ENCODE assay signal across 1 cellular context in the genomic region with DNA sequence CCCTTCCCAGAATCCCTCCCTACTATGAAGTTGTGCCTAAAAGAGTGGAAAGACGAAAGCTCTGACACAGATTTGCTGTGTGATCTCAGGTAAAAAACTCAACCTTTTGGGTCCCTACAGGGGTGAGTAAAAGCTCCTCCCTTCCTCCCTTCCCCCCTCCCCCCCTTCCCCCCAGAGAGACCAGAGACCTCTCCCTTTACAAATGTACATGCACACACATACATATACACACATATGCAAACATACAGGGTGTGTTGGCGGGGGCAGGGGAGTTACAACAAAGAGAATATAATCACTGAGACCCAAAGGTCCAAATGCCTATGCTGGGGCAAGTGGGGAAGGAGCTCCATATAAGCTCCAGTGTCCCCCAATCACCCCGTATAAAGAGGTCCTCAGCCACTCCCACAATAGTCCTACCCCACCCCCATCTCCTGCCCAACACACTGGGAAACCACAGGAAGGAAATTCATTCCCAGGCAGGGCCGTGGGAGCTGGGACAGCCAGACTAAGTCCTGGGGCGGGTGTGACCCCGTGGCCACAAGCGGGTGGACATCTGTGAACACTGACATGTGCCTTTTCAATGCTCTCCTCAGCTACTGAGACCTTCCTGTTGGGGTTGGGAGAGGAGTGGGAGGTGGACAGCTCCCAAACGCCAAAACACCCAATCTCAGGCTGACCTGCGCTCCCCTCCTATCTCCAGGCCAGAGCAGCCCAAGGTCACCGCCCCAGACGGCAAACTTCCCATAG.
TF ChIP-seq lines count a peak whose summit lies in the region.

No MANE protein-coding gene starts in this region.

TF ChIP-seq in HepG2, 621 proteins besides CTCF, POLR2A, EP300 and RAD21 (continued from another document and continues in another):
- TF ChIP-seq, protein P1, sequence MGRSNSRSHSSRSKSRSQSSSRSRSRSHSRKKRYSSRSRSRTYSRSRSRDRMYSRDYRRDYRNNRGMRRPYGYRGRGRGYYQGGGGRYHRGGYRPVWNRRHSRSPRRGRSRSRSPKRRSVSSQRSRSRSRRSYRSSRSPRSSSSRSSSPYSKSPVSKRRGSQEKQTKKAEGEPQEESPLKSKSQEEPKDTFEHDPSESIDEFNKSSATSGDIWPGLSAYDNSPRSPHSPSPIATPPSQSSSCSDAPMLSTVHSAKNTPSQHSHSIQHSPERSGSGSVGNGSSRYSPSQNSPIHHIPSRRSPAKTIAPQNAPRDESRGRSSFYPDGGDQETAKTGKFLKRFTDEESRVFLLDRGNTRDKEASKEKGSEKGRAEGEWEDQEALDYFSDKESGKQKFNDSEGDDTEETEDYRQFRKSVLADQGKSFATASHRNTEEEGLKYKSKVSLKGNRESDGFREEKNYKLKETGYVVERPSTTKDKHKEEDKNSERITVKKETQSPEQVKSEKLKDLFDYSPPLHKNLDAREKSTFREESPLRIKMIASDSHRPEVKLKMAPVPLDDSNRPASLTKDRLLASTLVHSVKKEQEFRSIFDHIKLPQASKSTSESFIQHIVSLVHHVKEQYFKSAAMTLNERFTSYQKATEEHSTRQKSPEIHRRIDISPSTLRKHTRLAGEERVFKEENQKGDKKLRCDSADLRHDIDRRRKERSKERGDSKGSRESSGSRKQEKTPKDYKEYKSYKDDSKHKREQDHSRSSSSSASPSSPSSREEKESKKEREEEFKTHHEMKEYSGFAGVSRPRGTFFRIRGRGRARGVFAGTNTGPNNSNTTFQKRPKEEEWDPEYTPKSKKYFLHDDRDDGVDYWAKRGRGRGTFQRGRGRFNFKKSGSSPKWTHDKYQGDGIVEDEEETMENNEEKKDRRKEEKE (IDR thresholded peaks at IDR 0.05), result no peak
- TF ChIP-seq ZFP62 (CRISPR knock-in tag; IDR thresholded peaks at IDR 0.05) (no peak), ZNF839 (CRISPR knock-in tag; IDR thresholded peaks at IDR 0.05; ENCODE audit: borderline replicate concordance) (no peak), ZNF563 (CRISPR knock-in tag; IDR thresholded peaks at IDR 0.05) (no peak), KDM3A (CRISPR knock-in tag; IDR thresholded peaks at IDR 0.05; ENCODE audit: low read depth) (no peak), HNRNPL (IDR thresholded peaks at IDR 0.05; ENCODE audit: low read depth, low read length) (no peak), ZNF33B (CRISPR knock-in tag; IDR thresholded peaks at IDR 0.05) (no peak), UBTF (CRISPR knock-in tag; IDR thresholded peaks at IDR 0.05) (0 out of 2 replicates have a peak, but pooled peaks have one; percentile 20), ZNF3 (CRISPR knock-in tag; IDR thresholded peaks at IDR 0.05) (no peak), ARID4A (CRISPR knock-in tag; IDR thresholded peaks at IDR 0.05; ENCODE audit: borderline replicate concordance) (0 out of 2 replicates have a peak, but pooled peaks have one; percentile 24), ZNF333 (CRISPR knock-in tag; IDR thresholded peaks at IDR 0.05; ENCODE audit: borderline replicate concordance) (no peak), NR2F6 (IDR thresholded peaks at IDR 0.05) (no peak), NR2F6 (CRISPR knock-in tag; IDR thresholded peaks at IDR 0.05) (0 out of 2 replicates have a peak, but pooled peaks have one; percentile 17), ZNF138 (CRISPR knock-in tag; IDR thresholded peaks at IDR 0.05; ENCODE audit: low read depth) (no peak), HIC2 (CRISPR knock-in tag; IDR thresholded peaks at IDR 0.05; ENCODE audit: low read depth) (no peak), ZSCAN25 (CRISPR knock-in tag; IDR thresholded peaks at IDR 0.05) (0 out of 2 replicates have a peak, but pooled peaks have one; percentile 38), ZNF414 (CRISPR knock-in tag; IDR thresholded peaks at IDR 0.05) (peak; percentile 45; the same call in 1 of the 2 replicates), SAP130 (CRISPR knock-in tag; IDR thresholded peaks at IDR 0.05; ENCODE audit: low read depth) (peak; percentile 51; the same call in 1 of the 2 replicates), ZNF749 (CRISPR knock-in tag; IDR thresholded peaks at IDR 0.05; ENCODE audit: borderline replicate concordance) (no peak), RARA (CRISPR knock-in tag; IDR thresholded peaks at IDR 0.05) (0 out of 2 replicates have a peak, but pooled peaks have one; percentile 6), NRL (CRISPR knock-in tag; IDR thresholded peaks at IDR 0.05; ENCODE audit: borderline replicate concordance) (peak; percentile 46; the same call in 1 of the 2 replicates), MXD3 (CRISPR knock-in tag; IDR thresholded peaks at IDR 0.05) (no peak), SMYD3 (CRISPR knock-in tag; IDR thresholded peaks at IDR 0.05) (no peak), THAP11 (CRISPR knock-in tag; IDR thresholded peaks at IDR 0.05) (no peak), MZF1 (CRISPR knock-in tag; IDR thresholded peaks at IDR 0.05; ENCODE audit: borderline replicate concordance) (no peak)
- TF ChIP-seq, protein P2, sequence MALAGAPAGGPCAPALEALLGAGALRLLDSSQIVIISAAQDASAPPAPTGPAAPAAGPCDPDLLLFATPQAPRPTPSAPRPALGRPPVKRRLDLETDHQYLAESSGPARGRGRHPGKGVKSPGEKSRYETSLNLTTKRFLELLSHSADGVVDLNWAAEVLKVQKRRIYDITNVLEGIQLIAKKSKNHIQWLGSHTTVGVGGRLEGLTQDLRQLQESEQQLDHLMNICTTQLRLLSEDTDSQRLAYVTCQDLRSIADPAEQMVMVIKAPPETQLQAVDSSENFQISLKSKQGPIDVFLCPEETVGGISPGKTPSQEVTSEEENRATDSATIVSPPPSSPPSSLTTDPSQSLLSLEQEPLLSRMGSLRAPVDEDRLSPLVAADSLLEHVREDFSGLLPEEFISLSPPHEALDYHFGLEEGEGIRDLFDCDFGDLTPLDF (CRISPR knock-in tag; IDR thresholded peaks at IDR 0.05), result no peak
- TF ChIP-seq, protein P3, sequence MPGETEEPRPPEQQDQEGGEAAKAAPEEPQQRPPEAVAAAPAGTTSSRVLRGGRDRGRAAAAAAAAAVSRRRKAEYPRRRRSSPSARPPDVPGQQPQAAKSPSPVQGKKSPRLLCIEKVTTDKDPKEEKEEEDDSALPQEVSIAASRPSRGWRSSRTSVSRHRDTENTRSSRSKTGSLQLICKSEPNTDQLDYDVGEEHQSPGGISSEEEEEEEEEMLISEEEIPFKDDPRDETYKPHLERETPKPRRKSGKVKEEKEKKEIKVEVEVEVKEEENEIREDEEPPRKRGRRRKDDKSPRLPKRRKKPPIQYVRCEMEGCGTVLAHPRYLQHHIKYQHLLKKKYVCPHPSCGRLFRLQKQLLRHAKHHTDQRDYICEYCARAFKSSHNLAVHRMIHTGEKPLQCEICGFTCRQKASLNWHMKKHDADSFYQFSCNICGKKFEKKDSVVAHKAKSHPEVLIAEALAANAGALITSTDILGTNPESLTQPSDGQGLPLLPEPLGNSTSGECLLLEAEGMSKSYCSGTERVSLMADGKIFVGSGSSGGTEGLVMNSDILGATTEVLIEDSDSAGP (CRISPR knock-in tag; IDR thresholded peaks at IDR 0.05; ENCODE audit: borderline replicate concordance), result peak; percentile 46; the same call in 1 of the 2 replicates
- TF ChIP-seq, protein P4, sequence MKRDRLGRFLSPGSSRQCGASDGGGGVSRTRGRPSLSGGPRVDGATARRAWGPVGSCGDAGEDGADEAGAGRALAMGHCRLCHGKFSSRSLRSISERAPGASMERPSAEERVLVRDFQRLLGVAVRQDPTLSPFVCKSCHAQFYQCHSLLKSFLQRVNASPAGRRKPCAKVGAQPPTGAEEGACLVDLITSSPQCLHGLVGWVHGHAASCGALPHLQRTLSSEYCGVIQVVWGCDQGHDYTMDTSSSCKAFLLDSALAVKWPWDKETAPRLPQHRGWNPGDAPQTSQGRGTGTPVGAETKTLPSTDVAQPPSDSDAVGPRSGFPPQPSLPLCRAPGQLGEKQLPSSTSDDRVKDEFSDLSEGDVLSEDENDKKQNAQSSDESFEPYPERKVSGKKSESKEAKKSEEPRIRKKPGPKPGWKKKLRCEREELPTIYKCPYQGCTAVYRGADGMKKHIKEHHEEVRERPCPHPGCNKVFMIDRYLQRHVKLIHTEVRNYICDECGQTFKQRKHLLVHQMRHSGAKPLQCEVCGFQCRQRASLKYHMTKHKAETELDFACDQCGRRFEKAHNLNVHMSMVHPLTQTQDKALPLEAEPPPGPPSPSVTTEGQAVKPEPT (CRISPR knock-in tag; IDR thresholded peaks at IDR 0.05; ENCODE audit: low read depth), result no peak
- TF ChIP-seq, protein P5, sequence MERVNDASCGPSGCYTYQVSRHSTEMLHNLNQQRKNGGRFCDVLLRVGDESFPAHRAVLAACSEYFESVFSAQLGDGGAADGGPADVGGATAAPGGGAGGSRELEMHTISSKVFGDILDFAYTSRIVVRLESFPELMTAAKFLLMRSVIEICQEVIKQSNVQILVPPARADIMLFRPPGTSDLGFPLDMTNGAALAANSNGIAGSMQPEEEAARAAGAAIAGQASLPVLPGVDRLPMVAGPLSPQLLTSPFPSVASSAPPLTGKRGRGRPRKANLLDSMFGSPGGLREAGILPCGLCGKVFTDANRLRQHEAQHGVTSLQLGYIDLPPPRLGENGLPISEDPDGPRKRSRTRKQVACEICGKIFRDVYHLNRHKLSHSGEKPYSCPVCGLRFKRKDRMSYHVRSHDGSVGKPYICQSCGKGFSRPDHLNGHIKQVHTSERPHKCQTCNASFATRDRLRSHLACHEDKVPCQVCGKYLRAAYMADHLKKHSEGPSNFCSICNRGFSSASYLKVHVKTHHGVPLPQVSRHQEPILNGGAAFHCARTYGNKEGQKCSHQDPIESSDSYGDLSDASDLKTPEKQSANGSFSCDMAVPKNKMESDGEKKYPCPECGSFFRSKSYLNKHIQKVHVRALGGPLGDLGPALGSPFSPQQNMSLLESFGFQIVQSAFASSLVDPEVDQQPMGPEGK (CRISPR knock-in tag; IDR thresholded peaks at IDR 0.05), result 0 out of 2 replicates have a peak, but pooled peaks have one; percentile 11
- TF ChIP-seq, protein P6, sequence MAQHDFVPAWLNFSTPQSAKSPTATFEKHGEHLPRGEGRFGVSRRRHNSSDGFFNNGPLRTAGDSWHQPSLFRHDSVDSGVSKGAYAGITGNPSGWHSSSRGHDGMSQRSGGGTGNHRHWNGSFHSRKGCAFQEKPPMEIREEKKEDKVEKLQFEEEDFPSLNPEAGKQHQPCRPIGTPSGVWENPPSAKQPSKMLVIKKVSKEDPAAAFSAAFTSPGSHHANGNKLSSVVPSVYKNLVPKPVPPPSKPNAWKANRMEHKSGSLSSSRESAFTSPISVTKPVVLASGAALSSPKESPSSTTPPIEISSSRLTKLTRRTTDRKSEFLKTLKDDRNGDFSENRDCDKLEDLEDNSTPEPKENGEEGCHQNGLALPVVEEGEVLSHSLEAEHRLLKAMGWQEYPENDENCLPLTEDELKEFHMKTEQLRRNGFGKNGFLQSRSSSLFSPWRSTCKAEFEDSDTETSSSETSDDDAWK (CRISPR knock-in tag; IDR thresholded peaks at IDR 0.05), result no peak
